ENCODE assay signal across 8 cellular contexts in the genomic region with DNA sequence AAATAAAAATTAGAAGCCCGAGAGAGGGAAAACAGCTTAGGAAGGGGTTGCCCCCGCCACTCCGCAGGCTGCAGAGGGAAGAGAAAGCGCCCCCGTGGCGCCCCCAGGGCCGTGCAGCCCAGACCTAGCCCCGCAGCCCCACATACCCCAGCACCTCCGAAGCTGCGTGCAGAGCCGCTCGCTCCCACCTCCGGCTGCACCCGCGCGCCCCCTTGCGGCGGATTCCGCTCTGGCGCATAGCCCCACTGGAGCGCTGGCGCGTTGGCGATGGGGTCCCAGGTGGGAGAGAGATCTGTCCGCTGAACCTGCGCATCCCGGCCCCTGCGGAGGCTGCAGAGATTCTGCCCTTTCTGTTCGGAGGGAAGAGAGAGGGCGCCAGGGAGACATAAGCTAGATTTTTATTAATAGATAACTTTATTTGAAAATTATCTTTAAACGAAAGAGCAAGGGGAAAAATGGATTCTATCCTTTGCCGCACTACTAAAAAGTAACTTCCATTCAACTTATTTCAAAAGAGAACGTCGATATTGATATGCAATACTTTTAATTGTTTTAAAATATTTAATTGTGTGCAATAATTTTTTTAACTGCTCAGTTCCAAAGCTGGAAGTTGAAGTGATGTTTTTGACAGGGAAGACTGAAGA. TPM values are rescaled to one million over a fixed set of nuclear protein-coding genes. Genes with fewer than 3 reads are reported as not detected.
DNase-seq lines count a peak whose midpoint lies in the region; ATAC-seq lines count a peak whose summit lies in the region.

No MANE protein-coding gene starts in this region.

- no peak overlapping the region for H3K27ac ChIP-seq in right cardiac atrium (ENCODE audit: low read length)

- intact Hi-C loops in right cardiac atrium (cut with DNase I), result no loop called here

- H3K4me3 ChIP-seq in adipocyte (ENCODE audit: low read length), result peak overlapping the region; percentile 56
- H3K4me3 ChIP-seq in right cardiac atrium (ENCODE audit: low read length), result no peak overlapping the region
- H3K4me3 ChIP-seq in skeletal muscle cell (ENCODE audit: low read depth, low read length), result peak overlapping the region; percentile 48

- H3K36me3 ChIP-seq in adipocyte (ENCODE audit: control insufficient read depth, insufficient read depth, low read length, severe bottlenecking), result no peaks in the 10 kb centered on the region

- no peaks in the 10 kb centered on the region for H3K4me1 ChIP-seq in adipocyte (ENCODE audit: control insufficient read depth, insufficient read depth, low read length)
- H3K4me1 ChIP-seq in right cardiac atrium (ENCODE audit: control insufficient read depth, insufficient read depth, low read length), result no peaks in the 10 kb centered on the region

- H3K27me3 ChIP-seq in adipocyte (replicated peaks; ENCODE audit: control insufficient read depth, insufficient read depth, low read length) (peaks cover 3% of the 10 kb centered on the region), right cardiac atrium (ENCODE audit: control insufficient read depth, insufficient read depth) (no peaks in the 10 kb centered on the region)

- DNase-seq in GM03348 (ENCODE audit: low spot score) (peak; percentile 93), KG1 (lab: John Stamatoyannopoulos, UW) (peak; percentile 55), T follicular helper cell (ENCODE audit: low read depth) (peak; percentile 75), adipocyte (ENCODE audit: low read depth) (peak; percentile 90), right cardiac atrium (peak; percentile 80 to 93 (median 92)), skeletal muscle cell (ENCODE audit: low read depth) (no peak), RKO (ENCODE audit: low spot score) (no peak)

- peak; percentile 100 for ATAC-seq in GM21723 (IDR thresholded peaks at IDR 0.05; ENCODE audit: unreplicated experiment)
- ATAC-seq in right cardiac atrium, result peak; percentile 96 to 97

- H3K9me3 ChIP-seq in adipocyte (ENCODE audit: control insufficient read depth, low read length), result no peaks in the 10 kb centered on the region
- H3K9me3 ChIP-seq in right cardiac atrium (ENCODE audit: control insufficient read depth, low read length), result no peaks in the 10 kb centered on the region

- WGBS in right cardiac atrium, result 4% methylated on average over 34 of the region's 34 CpGs

- H3K9ac ChIP-seq in adipocyte (ENCODE audit: low read length), result peak overlapping the region; percentile 51

RNA-seq across cellular contexts. Expression of gene CLN5, which starts 11.7 kb away (rescaled TPM):
- total RNA-seq in right cardiac atrium, result 10 to 100 TPM; 20.8 to 21.3 (median 21.1) TPM
- polyA plus RNA-seq in right cardiac atrium, result 16.8 TPM

RNA-seq across cellular contexts. Expression of gene ACOD1, which starts 31.9 kb away (rescaled TPM):
- not detected for total RNA-seq in right cardiac atrium
- polyA plus RNA-seq in right cardiac atrium, result not detected

RNA-seq across cellular contexts. Expression of gene FBXL3, which starts 46.8 kb away (rescaled TPM):
- total RNA-seq in right cardiac atrium, result 10 to 100 TPM; 36.3 to 40.2 (median 36.7) TPM
- polyA plus RNA-seq in right cardiac atrium, result 19.7 TPM

Comparison
In these comparisons a context has a peak if more than half of its experiments do, and no peak if none do; other contexts are left out.
1. DNase-seq: peak in GM03348 (single experiment), KG1 (single experiment), T follicular helper cell (single experiment), adipocyte (single experiment) and right cardiac atrium (3 of 3); none in skeletal muscle cell (single experiment) and RKO (single experiment).